ENCODE assay signal across 12 cellular contexts in the genomic region with DNA sequence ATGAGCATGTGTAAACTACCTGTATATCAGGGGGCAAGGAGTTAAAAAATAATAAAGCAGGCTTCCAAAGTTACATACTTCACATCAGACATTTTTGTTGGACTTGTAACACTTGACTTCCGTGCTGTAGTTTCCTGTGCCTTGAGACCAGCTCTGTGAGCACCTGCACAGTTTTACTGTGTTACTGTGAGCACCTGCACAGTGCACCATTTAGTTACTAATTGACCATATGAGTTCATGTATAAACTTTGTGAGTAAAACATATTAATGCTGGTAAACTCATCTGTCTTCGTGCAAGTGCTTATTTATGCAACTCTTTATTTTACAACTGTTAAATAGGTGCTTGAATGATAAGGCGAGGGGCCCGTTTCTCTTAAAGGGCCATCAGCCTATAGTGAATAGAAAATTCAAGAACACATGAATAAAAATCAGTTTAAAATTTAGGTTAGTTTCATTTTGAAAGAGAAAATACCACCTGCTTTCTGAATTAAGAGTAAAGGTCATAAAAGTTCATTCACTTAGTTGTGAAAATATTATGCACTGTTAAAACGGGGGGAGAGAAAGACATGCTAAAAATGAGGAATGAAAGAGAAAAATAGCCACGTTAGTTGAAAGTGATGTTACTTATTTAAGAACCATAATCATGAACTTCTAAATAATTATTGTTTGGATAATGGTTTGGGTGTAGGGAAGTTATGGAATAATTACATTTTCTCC. TPM values are rescaled to one million over a fixed set of nuclear protein-coding genes. Genes with fewer than 3 reads are reported as not detected.
DNase-seq lines count a peak whose midpoint lies in the region; ATAC-seq and TF ChIP-seq lines count a peak whose summit lies in the region.
"Had no signal": no experiment of that assay in that cellular context is flagged by ENCODE, and none has a peak within 500 bp of the region (broad histone marks: within the 10 kb centered on the region; RNA-seq: fewer than 3 reads in every experiment).

No MANE protein-coding gene starts in this region.

- WGBS in prostate gland, result 25% methylated on average over 6 of the region's 6 CpGs

- H3K4me3 ChIP-seq in prostate gland, result no peak overlapping the region
- H3K4me3 ChIP-seq: BLaER1, gastroesophageal sphincter had no signal

- intact Hi-C loops in prostate gland (cut with DNase I), result no loop called here

- H3K9me3 ChIP-seq in prostate gland, result no peaks in the 10 kb centered on the region
- H3K9me3 ChIP-seq: gastroesophageal sphincter had no signal

- no peaks in the 10 kb centered on the region for H3K4me1 ChIP-seq in prostate gland (replicated peaks)
- H3K4me1 ChIP-seq: BLaER1 had no signal

- DNase-seq in ACHN, result peak; percentile 9
- peak; percentile 35 for DNase-seq in dermis blood vessel endothelial cell
- DNase-seq in SW 1271 (lab: John Stamatoyannopoulos, UW), result no peak
- DNase-seq in NCI-H1048 (lab: John Stamatoyannopoulos, UW), result no peak
- no peak for DNase-seq in prostate gland (ENCODE audit: low spot score)
- DNase-seq: NCI-H1436 treated with DMSO at 0.1 percent for 48 hours, nucleus accumbens had no signal

- H3K36me3 ChIP-seq in prostate gland, result no peaks in the 10 kb centered on the region

- in situ Hi-C loops in ACHN (cut with HindIII; ENCODE audit: low pct_ligation_motif_present, low pct_unique_long_range_greater_than_20kb, low sequenced_read_pairs), result no loop called here

- ATAC-seq in GM18508 (IDR thresholded peaks at IDR 0.05; ENCODE audit: insufficient read depth, unreplicated experiment) (peak; percentile 53), HG02885 (IDR thresholded peaks at IDR 0.05; ENCODE audit: poor library complexity, unreplicated experiment) (peak; percentile 50), HG03378 (IDR thresholded peaks at IDR 0.05; ENCODE audit: unreplicated experiment) (no peak)
- ATAC-seq: gastroesophageal sphincter had no signal

- H3K27me3 ChIP-seq in prostate gland (replicated peaks; ENCODE audit: insufficient read depth), result no peaks in the 10 kb centered on the region
- H3K27me3 ChIP-seq: gastroesophageal sphincter had no signal

- no peak overlapping the region for H3K27ac ChIP-seq in prostate gland
- H3K27ac ChIP-seq: BLaER1, gastroesophageal sphincter had no signal

- no peak for TF ChIP-seq POLR2A in prostate gland (IDR thresholded peaks at IDR 0.05)

- no peak for TF ChIP-seq CTCF in prostate gland (IDR thresholded peaks at IDR 0.05)

RNA-seq across cellular contexts. Expression of gene USP9X, which starts 42.4 kb away (rescaled TPM):
- 94.6 and 183 TPM in 2 replicates for total RNA-seq in dermis blood vessel endothelial cell
- 100 to 1,000 TPM in 1 of 2 donors, 10 to 100 TPM in 1; 47.9 to 115 TPM for total RNA-seq in prostate gland

Comparison
In these comparisons a context has a peak if more than half of its experiments do, and no peak if none do; other contexts are left out.
1. DNase-seq: peak in ACHN (single experiment) and dermis blood vessel endothelial cell (single experiment); none in SW 1271 (0 of 2), NCI-H1048 (single experiment) and prostate gland (single experiment).